26 cellular contexts compared by ENCODE assay signal in the genomic region with DNA sequence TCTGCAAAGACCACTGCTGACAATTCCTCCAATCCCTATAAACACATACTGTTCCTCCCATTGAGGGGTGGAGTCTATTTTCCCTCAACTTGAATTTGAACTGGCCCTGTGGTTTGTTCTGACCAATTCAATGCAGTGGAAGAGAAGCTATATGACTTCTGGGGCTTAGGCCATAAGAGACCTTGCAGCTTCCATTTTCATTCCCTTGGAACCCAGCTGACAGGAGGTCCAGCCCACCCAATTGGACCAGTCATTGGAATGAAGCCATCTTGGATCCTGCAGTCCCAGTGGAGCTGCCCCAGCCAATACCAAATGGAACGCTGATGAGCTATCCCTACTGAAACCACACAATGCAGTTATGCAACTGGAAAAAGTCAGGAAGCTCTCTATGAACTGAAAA. TPM values are rescaled to one million over a fixed set of nuclear protein-coding genes. Genes with fewer than 3 reads are reported as not detected.
"Had no signal": no experiment of that assay in that cellular context is flagged by ENCODE, and none has a peak within 500 bp of the region (broad histone marks: within the 10 kb centered on the region; RNA-seq: fewer than 3 reads in every experiment).

No MANE protein-coding gene starts in this region.

- FAIRE-seq: colon, kidney, urothelium cell line had no signal

- ATAC-seq: gastrocnemius medialis; left lobe of liver; mucosa of descending colon; natural killer cell treated with Interleukin-12 subunit alpha and Interleukin-12 subunit beta and Interleukin-15 and Interleukin-18, amount 100 ng/mL, for 72 hours; right cardiac atrium; stimulated activated memory B cell treated with anti-CD40 and anti-IgM and Interleukin-4, amounts not matched to agents 10 μg/mL and 1 μg/mL and 100 μg/mL, for 72 hours had no signal

- DNase-seq: cerebellar nuclear complex; dorsolateral prefrontal cortex; effector CD4-positive, alpha-beta T cell; gastrocnemius medialis; head of caudate nucleus; kidney; mucosa of descending colon; naive B cell; right cardiac atrium; sigmoid colon; spleen; stimulated activated CD4-positive, alpha-beta T cell treated with anti-CD3 and anti-CD28 coated beads, Interleukin-4, amount 100 ng/mL, for 4 hours; upper lobe of left lung had no signal

- H3K27ac ChIP-seq: dorsolateral prefrontal cortex, gastrocnemius medialis, prostate gland, sigmoid colon, skin epidermis, spleen, thoracic aorta, tibial nerve, upper lobe of left lung had no signal

- H3K9me3 ChIP-seq: gastrocnemius medialis, mucosa of descending colon, prostate gland, sigmoid colon, spleen, thoracic aorta, tibial nerve, upper lobe of left lung had no signal

- H3K36me3 ChIP-seq: gastrocnemius medialis, prostate gland, sigmoid colon, spleen, thoracic aorta, tibial nerve, upper lobe of left lung had no signal

- H3K27me3 ChIP-seq: dorsolateral prefrontal cortex, gastrocnemius medialis, sigmoid colon, spleen, tibial nerve, upper lobe of left lung had no signal

- H3K4me3 ChIP-seq: dorsolateral prefrontal cortex, gastrocnemius medialis, lung, mucosa of descending colon, prostate gland, sigmoid colon, skin epidermis, spleen, thoracic aorta, tibial nerve, upper lobe of left lung had no signal

- H3K4me1 ChIP-seq: prostate gland, sigmoid colon had no signal

RNA-seq across cellular contexts. Expression of a gene that starts 49.8 kb away (rescaled TPM):
- total RNA-seq: fibroblast of villous mesenchyme, glomerular endothelial cell, osteocyte had no signal
